In the genomic region with DNA sequence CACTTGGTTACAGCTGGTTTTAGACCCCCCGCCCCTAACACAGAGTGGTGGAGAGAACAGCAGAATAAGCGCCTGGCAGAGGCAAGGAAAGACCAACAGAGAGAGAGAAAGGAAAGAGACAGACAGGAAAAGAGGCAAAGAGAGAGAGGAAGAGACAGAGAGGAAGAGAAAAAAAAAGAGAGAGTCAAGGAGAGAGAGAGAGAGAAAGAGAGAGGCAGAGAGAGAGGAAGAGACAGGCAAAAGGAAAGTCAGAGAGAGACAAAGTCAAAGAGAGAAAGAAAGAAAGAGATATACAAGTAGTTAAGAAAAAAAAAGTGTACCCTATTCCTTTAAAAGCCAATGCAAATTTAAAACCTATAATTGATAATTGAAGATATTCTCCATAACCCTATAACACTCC, we compare ENCODE assay signal across 18 cellular contexts.
"Had no signal": no experiment of that assay in that cellular context is flagged by ENCODE, and none has a peak within 500 bp of the region (broad histone marks: within the 10 kb centered on the region; RNA-seq: fewer than 3 reads in every experiment).

No MANE protein-coding gene starts in this region.

- H3K27ac Mint-ChIP-seq: activated naive CD8-positive, alpha-beta T cell; type B pancreatic cell; WTC11 had no signal

- H3K27me3 Mint-ChIP-seq: activated naive CD8-positive, alpha-beta T cell; stimulated activated naive B cell treated with anti-CD40 and anti-IgM and Interleukin-4, amounts not matched to agents 10 μg/mL and 1 μg/mL and 100 μg/mL, for 72 hours had no signal

- H3K36me3 Mint-ChIP-seq: activated naive CD8-positive, alpha-beta T cell; stimulated activated naive B cell treated with anti-CD40 and anti-IgM and Interleukin-4, amounts not matched to agents 10 μg/mL and 1 μg/mL and 100 μg/mL, for 72 hours; type B pancreatic cell; WTC11 had no signal

- DNase-seq: activated CD4-positive, alpha-beta T cell treated with anti-CD3 and anti-CD28 coated beads, Interleukin-2, amount 50 U/mL, for 48 hours; activated naive CD4-positive, alpha-beta T cell; amygdala; cerebellar nuclear complex; head of caudate nucleus; hypothalamus; nucleus accumbens; right lobe of liver; SK-N-SH; stimulated activated CD4-positive, alpha-beta T cell treated with anti-CD3 and anti-CD28 coated beads, Interleukin-1b, Interleukin-23, amount 100 ng/mL, for 48 hours; stimulated activated naive B cell treated with anti-CD40 and anti-IgM and Interleukin-4, amounts not matched to agents 10 μg/mL and 1 μg/mL and 100 μg/mL, for 72 hours; T1000 had no signal

- H3K4me1 Mint-ChIP-seq: WTC11 had no signal

- FAIRE-seq: bronchial epithelial cell, islet of Langerhans had no signal

- ATAC-seq: gastroesophageal sphincter; right lobe of liver; stimulated activated naive B cell treated with anti-CD40 and anti-IgM and Interleukin-4, amounts not matched to agents 10 μg/mL and 1 μg/mL and 100 μg/mL, for 72 hours; WTC11 had no signal

- H3K4me3 Mint-ChIP-seq: activated naive CD8-positive, alpha-beta T cell; type B pancreatic cell; WTC11 had no signal

- H3K9me3 Mint-ChIP-seq: stimulated activated naive B cell treated with anti-CD40 and anti-IgM and Interleukin-4, amounts not matched to agents 10 μg/mL and 1 μg/mL and 100 μg/mL, for 72 hours; type B pancreatic cell; WTC11 had no signal
